Comparison of ENCODE assay signal across 26 cellular contexts in genomic region chr6:135604035-135604865, GRCh38.
DNase-seq lines count a peak whose midpoint lies in the region; ATAC-seq and TF ChIP-seq lines count a peak whose summit lies in the region.
"Had no signal": no experiment of that assay in that cellular context is flagged by ENCODE, and none has a peak within 500 bp of the region (broad histone marks: within the 10 kb centered on the region; RNA-seq: fewer than 3 reads in every experiment).

No MANE protein-coding gene starts in this region.

- CTCF ChIA-PET in HEK293 (lab: Yijun Ruan, JAX) = no interaction called here
- CTCF ChIA-PET in CD4-positive, alpha-beta T cell (lab: Charles Lee) = interaction anchor here (0.8 kb wide), 1 partner anchor 24 kb away, joined by 3 read pairs; no protein-coding TSS in a partner anchor

- H3K27me3 ChIP-seq in CD4-positive, alpha-beta T cell (ENCODE audit: control insufficient read depth, insufficient read depth, low read length) = no peaks in the 10 kb centered on the region
- H3K27me3 ChIP-seq: BE2C, body of pancreas, dorsolateral prefrontal cortex, testis, uterus had no signal

- intact Hi-C loops in CD4-positive, alpha-beta T cell (cut with DNase I, micrococcal nuclease) = no loop called here

- H3K4me1 Mint-ChIP-seq in T-helper 1 cell treated with Interleukin-12 subunit alpha and Interleukin-12 subunit beta and Interleukin-4 antibody, amounts not matched to agents 30 μg/mL and 1 μg/mL, for 36 hours (ENCODE audit: low read depth) = peaks cover 14% of the 10 kb centered on the region
- no peaks in the 10 kb centered on the region for H3K4me1 Mint-ChIP-seq in CD4-positive, alpha-beta T cell (ENCODE audit: low read depth)
- H3K4me1 Mint-ChIP-seq: naive thymus-derived CD8-positive, alpha-beta T cell had no signal

- peak overlapping the region; percentile 83 for H3K27ac Mint-ChIP-seq in T-helper 1 cell treated with Interleukin-12 subunit alpha and Interleukin-12 subunit beta and Interleukin-4 antibody, amounts not matched to agents 30 μg/mL and 1 μg/mL, for 36 hours
- H3K27ac Mint-ChIP-seq in CD4-positive, alpha-beta T cell = no peak overlapping the region
- H3K27ac Mint-ChIP-seq: naive thymus-derived CD8-positive, alpha-beta T cell had no signal

- peaks cover 6% of the 10 kb centered on the region for H3K9me3 Mint-ChIP-seq in T-helper 1 cell treated with Interleukin-12 subunit alpha and Interleukin-12 subunit beta and Interleukin-4 antibody, amounts not matched to agents 30 μg/mL and 1 μg/mL, for 36 hours
- no peaks in the 10 kb centered on the region for H3K9me3 Mint-ChIP-seq in CD4-positive, alpha-beta T cell
- H3K9me3 Mint-ChIP-seq: H9 had no signal

- ATAC-seq in GM19397 (IDR thresholded peaks at IDR 0.05; ENCODE audit: unreplicated experiment) = no peak
- no peak for ATAC-seq in CD4-positive, alpha-beta T cell (ENCODE audit: poor library complexity)
- ATAC-seq: body of pancreas; HepG2; naive thymus-derived CD8-positive, alpha-beta T cell had no signal

- TF ChIP-seq CTCF in HEK293 (tag by site-specific recombination; IDR thresholded peaks at IDR 0.05) = no peak
- no peak for TF ChIP-seq CTCF in CD4-positive, alpha-beta T cell (IDR thresholded peaks at IDR 0.05)

- POLR2A ChIA-PET in HEK293 (lab: Yijun Ruan, JAX) = no interaction called here
- POLR2A ChIA-PET in CD4-positive, alpha-beta T cell (lab: Charles Lee) = no interaction called here

- H3K4me3 ChIP-seq in HEK293 (ENCODE audit: low read depth, low read length) = no peak overlapping the region
- H3K4me3 ChIP-seq: body of pancreas, dorsolateral prefrontal cortex, left ventricle myocardium inferior, smooth muscle cell, testis, uterus had no signal

- peaks cover 3% of the 10 kb centered on the region; the same call in 1 of the 2 replicates for H3K4me1 ChIP-seq in HEK293 (ENCODE audit: control insufficient read depth, insufficient read depth, low read length)
- H3K4me1 ChIP-seq: body of pancreas, left ventricle myocardium inferior, testis, uterus had no signal

- no peak overlapping the region for H3K4me3 Mint-ChIP-seq in T-helper 1 cell treated with Interleukin-12 subunit alpha and Interleukin-12 subunit beta and Interleukin-4 antibody, amounts not matched to agents 30 μg/mL and 1 μg/mL, for 36 hours
- H3K4me3 Mint-ChIP-seq in CD4-positive, alpha-beta T cell = no peak overlapping the region
- H3K4me3 Mint-ChIP-seq: H9; naive thymus-derived CD8-positive, alpha-beta T cell had no signal

- H3K9me3 ChIP-seq in HEK293 (ENCODE audit: control insufficient read depth, insufficient read depth, low read depth, low read length) = no peaks in the 10 kb centered on the region
- H3K9me3 ChIP-seq in CD4-positive, alpha-beta T cell (ENCODE audit: control insufficient read depth, low read length) = no peaks in the 10 kb centered on the region
- H3K9me3 ChIP-seq: body of pancreas, left ventricle myocardium inferior, testis, uterus had no signal

- no peak overlapping the region for H3K27ac ChIP-seq in HEK293 (ENCODE audit: extremely low read depth, low read depth, low read length)
- no peak overlapping the region for H3K27ac ChIP-seq in CD4-positive, alpha-beta T cell (ENCODE audit: low read depth, low read length)
- H3K27ac ChIP-seq: body of pancreas, dorsolateral prefrontal cortex, left ventricle myocardium inferior, testis, uterus, WERI-Rb-1 had no signal

- H3K27me3 Mint-ChIP-seq in T-helper 1 cell treated with Interleukin-12 subunit alpha and Interleukin-12 subunit beta and Interleukin-4 antibody, amounts not matched to agents 30 μg/mL and 1 μg/mL, for 36 hours (ENCODE audit: low read depth) = no peaks in the 10 kb centered on the region
- H3K27me3 Mint-ChIP-seq in CD4-positive, alpha-beta T cell = no peaks in the 10 kb centered on the region
- H3K27me3 Mint-ChIP-seq: naive thymus-derived CD8-positive, alpha-beta T cell had no signal

- H3K36me3 ChIP-seq in HEK293 (ENCODE audit: control insufficient read depth in 2 of 2, insufficient read depth in 1 of 2, low read length in 2 of 2) = no peaks in the 10 kb centered on the region
- H3K36me3 ChIP-seq: BE2C, left ventricle myocardium inferior, uterus, WERI-Rb-1 had no signal

- H3K36me3 Mint-ChIP-seq in T-helper 1 cell treated with Interleukin-12 subunit alpha and Interleukin-12 subunit beta and Interleukin-4 antibody, amounts not matched to agents 30 μg/mL and 1 μg/mL, for 36 hours (ENCODE audit: low read depth) = peaks cover 7% of the 10 kb centered on the region
- no peaks in the 10 kb centered on the region for H3K36me3 Mint-ChIP-seq in CD4-positive, alpha-beta T cell (ENCODE audit: low read depth)

- no peak for DNase-seq in T-helper 1 cell
- peak; percentile 37 for DNase-seq in NCI-H69 (lab: John Stamatoyannopoulos, UW)
- DNase-seq in myocyte (ENCODE audit: low read depth) = peak; percentile 16
- DNase-seq in SK-N-DZ (ENCODE audit: low spot score) = no peak
- no peak for DNase-seq in CD4-positive, alpha-beta T cell
- DNase-seq: BE2C; body of pancreas; cerebellar nuclear complex; DND-41; dorsolateral prefrontal cortex; H9; left ventricle myocardium inferior; naive thymus-derived CD8-positive, alpha-beta T cell; NCI-H1048; NCI-H2029; NCI-H748 treated with DMSO at 0.1 percent for 48 hours; stimulated activated CD4-positive, alpha-beta T cell treated with anti-CD3 and anti-CD28 coated beads, Interleukin-2, amount 100 ng/mL, for 24 hours; T-helper 9 cell; testis; uterus; WERI-Rb-1 had no signal

TF ChIP-seq in HEK293, 187 proteins besides CTCF, POLR2A, EP300 and RAD21:
- TF ChIP-seq ZIC2 (tag by site-specific recombination; IDR thresholded peaks at IDR 0.05) = no peak
- peak; percentile 99 for TF ChIP-seq ZFP37 (tag by site-specific recombination; IDR thresholded peaks at IDR 0.05)
TF ChIP-seq in HEK293: peak in this region for 1.

Comparison
In these comparisons a context has a peak if more than half of its experiments do, and no peak if none do; other contexts are left out.
1. DNase-seq: peak in NCI-H69 (single experiment) and myocyte (single experiment); none in T-helper 1 cell (0 of 5), SK-N-DZ (single experiment) and CD4-positive, alpha-beta T cell (0 of 10).